Comparison of ENCODE assay signal across 15 cellular contexts in the genomic region with DNA sequence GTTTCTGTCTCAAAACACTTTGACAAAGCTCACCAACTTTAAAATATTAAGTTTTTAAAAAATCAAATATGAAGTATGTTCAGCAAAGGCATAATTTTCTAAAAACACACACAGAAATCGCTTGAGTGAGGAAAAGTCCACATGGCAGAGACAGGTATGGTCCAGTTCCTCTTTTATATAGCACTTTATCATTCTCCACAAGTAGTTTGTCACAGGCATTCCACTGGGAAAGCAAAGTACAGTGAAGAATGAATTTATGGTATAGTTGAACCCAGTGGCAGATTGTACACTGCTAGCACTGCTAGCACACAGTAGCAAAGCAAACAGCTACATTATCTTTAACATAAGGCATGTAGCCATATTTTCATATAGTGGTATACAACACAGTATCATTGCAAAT.
"Had no signal": no experiment of that assay in that cellular context is flagged by ENCODE, and none has a peak within 500 bp of the region (broad histone marks: within the 10 kb centered on the region; RNA-seq: fewer than 3 reads in every experiment).

No MANE protein-coding gene starts in this region.

- H3K9me3 ChIP-seq: ovary, testis had no signal

- H3K4me1 Mint-ChIP-seq: stimulated activated naive CD8-positive, alpha-beta T cell treated with anti-CD3 and anti-CD28 coated beads, Interleukin-15, amount 100 ng/mL, for 72 hours had no signal

- DNase-seq: activated CD4-positive, alpha-beta T cell treated with anti-CD3 and anti-CD28 coated beads, Interleukin-2, amount 50 U/mL, for 4 hours; activated CD4-positive, CD25-positive, alpha-beta regulatory T cell treated with anti-CD3 and anti-CD28 coated beads, Interleukin-2, amount 50 U/mL, for 72 hours; activated gamma-delta T cell; activated T-cell treated with anti-CD3 and anti-CD28 coated beads, Interleukin-2, amount 50 U/mL, for 4 hours; amygdala; cerebellar nuclear complex; dermis blood vessel endothelial cell; head of caudate nucleus; ovary; stimulated activated CD4-positive, alpha-beta T cell treated with anti-CD3 and anti-CD28 coated beads, Interleukin-4, amount 100 ng/mL, for 4 hours; stimulated activated naive CD8-positive, alpha-beta T cell treated with anti-CD3 and anti-CD28 coated beads, Interleukin-15, amount 100 ng/mL, for 72 hours; T-helper 9 cell; testis had no signal

- H3K27ac ChIP-seq: ovary, testis had no signal

- H3K27me3 ChIP-seq: ovary, testis had no signal

- H3K4me3 Mint-ChIP-seq: activated naive CD8-positive, alpha-beta T cell; activated T-cell treated with anti-CD3 and anti-CD28 coated beads, Interleukin-2, amount 50 U/mL, for 4 hours; stimulated activated naive CD8-positive, alpha-beta T cell treated with anti-CD3 and anti-CD28 coated beads, Interleukin-15, amount 100 ng/mL, for 72 hours had no signal

- H3K27ac Mint-ChIP-seq: activated naive CD8-positive, alpha-beta T cell had no signal

- ATAC-seq: activated T-cell treated with anti-CD3 and anti-CD28 coated beads, Interleukin-2, amount 50 U/mL, for 4 hours; left lobe of liver had no signal

- H3K36me3 Mint-ChIP-seq: activated naive CD8-positive, alpha-beta T cell had no signal

- H3K4me3 ChIP-seq: ovary, testis had no signal

- H3K27me3 Mint-ChIP-seq: activated naive CD8-positive, alpha-beta T cell; stimulated activated naive CD8-positive, alpha-beta T cell treated with anti-CD3 and anti-CD28 coated beads, Interleukin-15, amount 100 ng/mL, for 72 hours had no signal

- H3K36me3 ChIP-seq: ovary had no signal
